ENCODE assay signal across 26 cellular contexts in genomic region chr19:41606215-41606837, GRCh38. TPM values are rescaled to one million over a fixed set of nuclear protein-coding genes. Genes with fewer than 3 reads are reported as not detected.
"Had no signal": no experiment of that assay in that cellular context is flagged by ENCODE, and none has a peak within 500 bp of the region (broad histone marks: within the 10 kb centered on the region; RNA-seq: fewer than 3 reads in every experiment).

No MANE protein-coding gene starts in this region.

- H3K27me3 ChIP-seq: pancreas, sigmoid colon, upper lobe of right lung, uterus had no signal

- H3K4me1 ChIP-seq: esophagus squamous epithelium, left lung, pancreas, sigmoid colon, suprapubic skin, transverse colon, upper lobe of right lung, uterus had no signal

- H3K27ac ChIP-seq: coronary artery, esophagus squamous epithelium, left lung, pancreas, sigmoid colon, suprapubic skin, transverse colon, upper lobe of right lung, uterus had no signal

- DNase-seq: dermis blood vessel endothelial cell; effector memory CD8-positive, alpha-beta T cell; erythroblast; esophagus squamous epithelium; hypothalamus; immature natural killer cell; left lung; mammary epithelial cell; natural killer cell; occipital lobe; retina; sigmoid colon; stimulated activated CD4-positive, alpha-beta T cell treated with anti-CD3 and anti-CD28 coated beads, Interleukin-4, amount 100 ng/mL, for 4 hours; stimulated activated naive B cell treated with anti-CD40 and anti-IgM and Interleukin-4, amounts not matched to agents 10 μg/mL and 1 μg/mL and 100 μg/mL, for 72 hours; transverse colon; upper lobe of right lung; uterus had no signal

- H3K4me3 Mint-ChIP-seq: effector memory CD8-positive, alpha-beta T cell; immature natural killer cell; natural killer cell; stimulated activated naive B cell treated with anti-CD40 and anti-IgM and Interleukin-4, amounts not matched to agents 10 μg/mL and 1 μg/mL and 100 μg/mL, for 72 hours; stimulated activated naive CD8-positive, alpha-beta T cell treated with anti-CD3 and anti-CD28 coated beads, Interleukin-15, Interleukin-2, amounts not matched to agents 100 ng/mL and 50 ng/mL, for 24 hours had no signal

- FAIRE-seq: endometrium, frontal cortex, keratinocyte, pancreas had no signal

- H3K36me3 Mint-ChIP-seq: natural killer cell had no signal

- H3K4me3 ChIP-seq: coronary artery, esophagus squamous epithelium, left lung, pancreas, sigmoid colon, suprapubic skin, transverse colon, upper lobe of right lung, uterus had no signal

- H3K9me3 Mint-ChIP-seq: effector memory CD8-positive, alpha-beta T cell; immature natural killer cell; natural killer cell; stimulated activated naive CD8-positive, alpha-beta T cell treated with anti-CD3 and anti-CD28 coated beads, Interleukin-15, Interleukin-2, amounts not matched to agents 100 ng/mL and 50 ng/mL, for 24 hours had no signal

- H3K4me1 Mint-ChIP-seq: immature natural killer cell; natural killer cell; stimulated activated naive B cell treated with anti-CD40 and anti-IgM and Interleukin-4, amounts not matched to agents 10 μg/mL and 1 μg/mL and 100 μg/mL, for 72 hours had no signal

- H3K9me3 ChIP-seq: esophagus squamous epithelium, left lung, pancreas, sigmoid colon, suprapubic skin, transverse colon, upper lobe of right lung, uterus had no signal

- ATAC-seq: effector memory CD8-positive, alpha-beta T cell; left lung; natural killer cell; pancreas; stimulated activated naive B cell treated with anti-CD40 and anti-IgM and Interleukin-4, amounts not matched to agents 10 μg/mL and 1 μg/mL and 100 μg/mL, for 72 hours; upper lobe of right lung had no signal

- H3K36me3 ChIP-seq: esophagus squamous epithelium, left lung, pancreas, sigmoid colon, suprapubic skin, transverse colon, upper lobe of right lung, uterus had no signal

- H3K27ac Mint-ChIP-seq: effector memory CD8-positive, alpha-beta T cell; immature natural killer cell; natural killer cell; stimulated activated naive B cell treated with anti-CD40 and anti-IgM and Interleukin-4, amounts not matched to agents 10 μg/mL and 1 μg/mL and 100 μg/mL, for 72 hours; stimulated activated naive CD8-positive, alpha-beta T cell treated with anti-CD3 and anti-CD28 coated beads, Interleukin-15, Interleukin-2, amounts not matched to agents 100 ng/mL and 50 ng/mL, for 24 hours had no signal

RNA-seq across cellular contexts. Expression of gene CEACAM4, which starts 20.5 kb away (rescaled TPM):
- total RNA-seq: dermis blood vessel endothelial cell, frontal cortex, mammary epithelial cell, occipital lobe, pulmonary artery endothelial cell had no signal
- polyA plus RNA-seq: keratinocyte, mammary epithelial cell, neural cell had no signal

RNA-seq across cellular contexts. Expression of gene CEACAM21, which starts 30.4 kb away (rescaled TPM):
- total RNA-seq: mammary epithelial cell had no signal
- polyA plus RNA-seq: keratinocyte, mammary epithelial cell had no signal
